ENCODE assay signal across 1 cellular context in genomic region chr5:147949711-147950573, GRCh38.
TF ChIP-seq lines count a peak whose summit lies in the region.

No MANE protein-coding gene starts in this region.

TF ChIP-seq in SK-N-SH treated with all-trans-retinoic acid at 6 μM for 48 hours, 23 proteins besides CTCF, POLR2A, EP300 and RAD21 (continued from another document):
- TF ChIP-seq ZFP30 (CRISPR knock-in tag; IDR thresholded peaks at IDR 0.05) (no peak), ZC3H10 (CRISPR knock-in tag; IDR thresholded peaks at IDR 0.05) (no peak), SNAI2 (CRISPR knock-in tag; IDR thresholded peaks at IDR 0.05) (no peak), ISL1 (CRISPR knock-in tag; IDR thresholded peaks at IDR 0.05) (no peak), CREB5 (CRISPR knock-in tag; IDR thresholded peaks at IDR 0.05; ENCODE audit: low read depth) (no peak), ARNTL (CRISPR knock-in tag; IDR thresholded peaks at IDR 0.05; ENCODE audit: borderline replicate concordance, low read depth) (no peak), PPARA (CRISPR knock-in tag; IDR thresholded peaks at IDR 0.05; ENCODE audit: borderline replicate concordance) (no peak), TCF4 (CRISPR knock-in tag; IDR thresholded peaks at IDR 0.05; ENCODE audit: borderline replicate concordance) (no peak), ZNF8 (CRISPR knock-in tag; IDR thresholded peaks at IDR 0.05) (no peak), CSRNP3 (CRISPR knock-in tag; IDR thresholded peaks at IDR 0.05) (no peak), CSDC2 (CRISPR knock-in tag; IDR thresholded peaks at IDR 0.05) (no peak)
